Comparison of ENCODE assay signal across 8 cellular contexts in genomic region chr10:87504307-87504666, GRCh38. TPM values are rescaled to one million over a fixed set of nuclear protein-coding genes. Genes with fewer than 3 reads are reported as not detected.
DNase-seq lines count a peak whose midpoint lies in the region; ATAC-seq and TF ChIP-seq lines count a peak whose summit lies in the region.

No MANE protein-coding gene starts in this region.

- no peak for ATAC-seq in HCT116
- no peak for ATAC-seq in activated T-cell treated with anti-CD3 and anti-CD28 coated beads, Interleukin-2, amount 50 U/mL, for 4 hours
- no peak for ATAC-seq in HG03108 (IDR thresholded peaks at IDR 0.05; ENCODE audit: unreplicated experiment)
- ATAC-seq in activated CD4-positive, CD25-positive, alpha-beta regulatory T cell treated with anti-CD3 and anti-CD28 coated beads, Interleukin-2, amount 50 U/mL, for 24 hours = no peak

- H3K27me3 ChIP-seq in HCT116 (ENCODE audit: insufficient read depth, low read length) (no peaks in the 10 kb centered on the region), hepatocyte (no peaks in the 10 kb centered on the region), smooth muscle cell (ENCODE audit: low read depth) (no peaks in the 10 kb centered on the region)

- CTCF ChIA-PET in HCT116 (lab: Charles Lee) = no interaction called here

- H3K4me1 Mint-ChIP-seq in activated T-cell treated with anti-CD3 and anti-CD28 coated beads, Interleukin-2, amount 50 U/mL, for 4 hours (ENCODE audit: low read depth) = peaks cover 35% of the 10 kb centered on the region

- peak overlapping the region; percentile 87 for H3K4me3 Mint-ChIP-seq in activated T-cell treated with anti-CD3 and anti-CD28 coated beads, Interleukin-2, amount 50 U/mL, for 4 hours

- H4K20me1 ChIP-seq in HCT116 (ENCODE audit: insufficient read depth) (no peaks in the 10 kb centered on the region), hepatocyte (ENCODE audit: insufficient read depth, poor library complexity, severe bottlenecking) (peaks cover 4% of the 10 kb centered on the region), smooth muscle cell (ENCODE audit: low read depth) (peaks cover 27% of the 10 kb centered on the region)

- no peaks in the 10 kb centered on the region for H3K27me3 Mint-ChIP-seq in activated T-cell treated with anti-CD3 and anti-CD28 coated beads, Interleukin-2, amount 50 U/mL, for 4 hours (ENCODE audit: low read depth)

- TF ChIP-seq POLR2A in HCT116 (IDR thresholded peaks at IDR 0.05; ENCODE audit: borderline replicate concordance, extremely low read depth, insufficient read depth, insufficient read length) = no peak

- TF ChIP-seq CTCF in HCT116 (IDR thresholded peaks at IDR 0.05 in 2 of 3, conservative IDR thresholded peaks at IDR 0.05 in 1 of 3; ENCODE audit: borderline replicate concordance in 1 of 3, insufficient read depth in 1 of 3, low read depth in 2 of 3, low read length in 2 of 3) = no peak
- TF ChIP-seq CTCF in hepatocyte (IDR thresholded peaks at IDR 0.05; ENCODE audit: poor library complexity) = no peak
- TF ChIP-seq CTCF in smooth muscle cell (IDR thresholded peaks at IDR 0.05; ENCODE audit: borderline replicate concordance, insufficient read depth, poor library complexity, severe bottlenecking) = no peak

- no peaks in the 10 kb centered on the region for H3K9me3 Mint-ChIP-seq in activated T-cell treated with anti-CD3 and anti-CD28 coated beads, Interleukin-2, amount 50 U/mL, for 4 hours

- no peaks in the 10 kb centered on the region for H3K9me3 ChIP-seq in HCT116 (ENCODE audit: control insufficient read depth in 1 of 2, insufficient read depth in 1 of 2, low read depth in 1 of 2, low read length in 2 of 2)
- no peaks in the 10 kb centered on the region for H3K9me3 ChIP-seq in hepatocyte (ENCODE audit: low read depth)
- H3K9me3 ChIP-seq in smooth muscle cell (replicated peaks; ENCODE audit: low read depth) = no peaks in the 10 kb centered on the region

- RAD21 ChIA-PET in HCT116 (lab: Charles Lee; ENCODE audit: low non-redundant PET in 1 of 2, low total read pairs in 2 of 2, uncharacterized antibody in 2 of 2, unreplicated experiment in 2 of 2) = no interaction called here

- DNase-seq in HCT116 (ENCODE audit: low read depth, low spot score) = no peak
- DNase-seq in activated T-cell treated with anti-CD3 and anti-CD28 coated beads, Interleukin-2, amount 50 U/mL, for 4 hours = no peak
- DNase-seq in hepatocyte (ENCODE audit: low spot score) = no peak
- no peak for DNase-seq in smooth muscle cell (lab: John Stamatoyannopoulos, UW; ENCODE audit: unreplicated experiment)
- DNase-seq in NAMALWA (ENCODE audit: low spot score) = no peak
- no peak for DNase-seq in NCI-H2107 treated with DMSO at 0.1 percent for 48 hours (lab: John Stamatoyannopoulos, UW; ENCODE audit: unreplicated experiment)

- BruUV-seq in HCT116 (replicated peaks; lab: Mats Ljungman, UMichigan) = TSS peak; percentile 79

- peaks cover 34% of the 10 kb centered on the region for H3K79me2 ChIP-seq in HCT116 (ENCODE audit: insufficient read depth, low read length)
- H3K79me2 ChIP-seq in hepatocyte = peaks cover 36% of the 10 kb centered on the region
- H3K79me2 ChIP-seq in smooth muscle cell (ENCODE audit: low read depth) = peaks cover 39% of the 10 kb centered on the region

- H3F3A ChIP-seq in smooth muscle cell (ENCODE audit: low read depth) = no peaks in the 10 kb centered on the region

- peak overlapping the region; percentile 63 for H2AFZ ChIP-seq in HCT116 (ENCODE audit: low read depth, low read length, poor library complexity, severe bottlenecking)
- peak overlapping the region; percentile 91 for H2AFZ ChIP-seq in hepatocyte
- H2AFZ ChIP-seq in smooth muscle cell (ENCODE audit: low read depth) = peak overlapping the region; percentile 77

- WGBS in hepatocyte (ENCODE audit: low lambda C conversion rate, missing lambda C conversion rate) = 10% methylated on average over 13 of the region's 13 CpGs
- WGBS in smooth muscle cell (ENCODE audit: low lambda C conversion rate) = 8% methylated on average over 13 of the region's 13 CpGs

- H3K27ac ChIP-seq in HCT116 (ENCODE audit: low read depth, low read length) (peak overlapping the region; percentile 63), hepatocyte (peak overlapping the region; percentile 97), smooth muscle cell (ENCODE audit: low read depth) (peak overlapping the region; percentile 99)

- H3K36me3 ChIP-seq in HCT116 (ENCODE audit: control insufficient read depth in 1 of 2, insufficient read depth in 2 of 2, low read length in 2 of 2) (peaks cover 0 to 8% of the 10 kb centered on the region in 2 experiments; a peak in 2 of 4 replicates), hepatocyte (replicated peaks; ENCODE audit: insufficient read depth, low read depth) (no peaks in the 10 kb centered on the region), smooth muscle cell (ENCODE audit: low read depth) (no peaks in the 10 kb centered on the region)

- peaks cover 10 to 17% of the 10 kb centered on the region in 2 experiments for H3K4me1 ChIP-seq in HCT116 (ENCODE audit: control insufficient read depth in 1 of 2, insufficient read depth in 2 of 2, low read length in 2 of 2)
- H3K4me1 ChIP-seq in hepatocyte (ENCODE audit: insufficient read depth) = peaks cover 27% of the 10 kb centered on the region
- peaks cover 35% of the 10 kb centered on the region for H3K4me1 ChIP-seq in smooth muscle cell (ENCODE audit: low read depth)

- TF ChIP-seq RAD21 in HCT116 (IDR thresholded peaks at IDR 0.05; ENCODE audit: low read depth) = no peak

- H3K4me2 ChIP-seq in HCT116 (ENCODE audit: low read length) (peak overlapping the region; percentile 91), hepatocyte (peak overlapping the region; percentile 88), smooth muscle cell (peak overlapping the region; percentile 93)

- POLR2A ChIA-PET in HCT116 (lab: Charles Lee) = interaction anchor here (1.3 kb wide), 1 partner anchor 19 kb away, joined by 3 read pairs; no protein-coding TSS in a partner anchor

- H3K9me2 ChIP-seq in HCT116 (ENCODE audit: insufficient read depth) (no peaks in the 10 kb centered on the region; the same call in 1 of the 2 replicates), hepatocyte (replicated peaks; ENCODE audit: insufficient read depth) (no peaks in the 10 kb centered on the region)

- H3K9ac ChIP-seq in HCT116 (ENCODE audit: low read length) = peak overlapping the region; percentile 71
- peak overlapping the region; percentile 96 for H3K9ac ChIP-seq in smooth muscle cell (ENCODE audit: low read depth)

- intact Hi-C loops in HCT116 (cut with micrococcal nuclease) = no loop called here

- peaks cover 8% of the 10 kb centered on the region for H3K36me3 Mint-ChIP-seq in activated T-cell treated with anti-CD3 and anti-CD28 coated beads, Interleukin-2, amount 50 U/mL, for 4 hours (ENCODE audit: insufficient read depth)

- H3K4me3 ChIP-seq in HCT116 (replicated peaks in 1 of 2; ENCODE audit: low read depth in 1 of 2, low read length in 2 of 2) (peak overlapping the region; percentile 67 to 93), hepatocyte (peak overlapping the region; percentile 92), smooth muscle cell (peak overlapping the region; percentile 73)

TF ChIP-seq in HCT116, 20 proteins besides CTCF, POLR2A, EP300 and RAD21:
- peak; percentile 81 for TF ChIP-seq EGR1 (IDR thresholded peaks at IDR 0.05; ENCODE audit: low read depth)
- TF ChIP-seq SRF (IDR thresholded peaks at IDR 0.05; ENCODE audit: low read depth) = no peak
- TF ChIP-seq EZH2 (IDR thresholded peaks at IDR 0.05) = no peak
- no peak for TF ChIP-seq FOSL1 (IDR thresholded peaks at IDR 0.05; ENCODE audit: low read depth)
- TF ChIP-seq CBX3 (IDR thresholded peaks at IDR 0.05; ENCODE audit: low read depth) = no peak
- no peak for TF ChIP-seq SIN3A (IDR thresholded peaks at IDR 0.05; ENCODE audit: low read depth)
- TF ChIP-seq, protein P1, sequence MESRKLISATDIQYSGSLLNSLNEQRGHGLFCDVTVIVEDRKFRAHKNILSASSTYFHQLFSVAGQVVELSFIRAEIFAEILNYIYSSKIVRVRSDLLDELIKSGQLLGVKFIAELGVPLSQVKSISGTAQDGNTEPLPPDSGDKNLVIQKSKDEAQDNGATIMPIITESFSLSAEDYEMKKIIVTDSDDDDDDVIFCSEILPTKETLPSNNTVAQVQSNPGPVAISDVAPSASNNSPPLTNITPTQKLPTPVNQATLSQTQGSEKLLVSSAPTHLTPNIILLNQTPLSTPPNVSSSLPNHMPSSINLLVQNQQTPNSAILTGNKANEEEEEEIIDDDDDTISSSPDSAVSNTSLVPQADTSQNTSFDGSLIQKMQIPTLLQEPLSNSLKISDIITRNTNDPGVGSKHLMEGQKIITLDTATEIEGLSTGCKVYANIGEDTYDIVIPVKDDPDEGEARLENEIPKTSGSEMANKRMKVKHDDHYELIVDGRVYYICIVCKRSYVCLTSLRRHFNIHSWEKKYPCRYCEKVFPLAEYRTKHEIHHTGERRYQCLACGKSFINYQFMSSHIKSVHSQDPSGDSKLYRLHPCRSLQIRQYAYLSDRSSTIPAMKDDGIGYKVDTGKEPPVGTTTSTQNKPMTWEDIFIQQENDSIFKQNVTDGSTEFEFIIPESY (IDR thresholded peaks at IDR 0.05; ENCODE audit: extremely low read depth, insufficient replicate concordance, low read length) = no peak
- TF ChIP-seq, protein P2, sequence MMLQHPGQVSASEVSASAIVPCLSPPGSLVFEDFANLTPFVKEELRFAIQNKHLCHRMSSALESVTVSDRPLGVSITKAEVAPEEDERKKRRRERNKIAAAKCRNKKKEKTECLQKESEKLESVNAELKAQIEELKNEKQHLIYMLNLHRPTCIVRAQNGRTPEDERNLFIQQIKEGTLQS (IDR thresholded peaks at IDR 0.05) = no peak
TF ChIP-seq in HCT116: peak in this region for 1.

RNA-seq across cellular contexts. Expression of gene MINPP1, which starts 0.4 kb away (rescaled TPM):
- 22.1 TPM for total RNA-seq in HCT116 (2021; ENCODE audit: unreplicated experiment)
- 8.6 and 9.1 TPM in 2 replicates for polyA plus RNA-seq in HCT116 (2012)
- total RNA-seq in activated T-cell treated with anti-CD3 and anti-CD28 coated beads, Interleukin-2, amount 50 U/mL, for 4 hours = 10 to 100 TPM; 10.4 to 12.1 (median 11.6) TPM
- 52.3 and 56.1 TPM in 2 replicates for total RNA-seq in hepatocyte
- 38.7 and 46.0 TPM in 2 replicates for polyA plus RNA-seq in hepatocyte
- total RNA-seq in smooth muscle cell = 31.7 and 41.3 TPM in 2 replicates
- 20.3 and 24.5 TPM in 2 replicates for polyA plus RNA-seq in smooth muscle cell
